14 cellular contexts compared by ENCODE assay signal in the genomic region with DNA sequence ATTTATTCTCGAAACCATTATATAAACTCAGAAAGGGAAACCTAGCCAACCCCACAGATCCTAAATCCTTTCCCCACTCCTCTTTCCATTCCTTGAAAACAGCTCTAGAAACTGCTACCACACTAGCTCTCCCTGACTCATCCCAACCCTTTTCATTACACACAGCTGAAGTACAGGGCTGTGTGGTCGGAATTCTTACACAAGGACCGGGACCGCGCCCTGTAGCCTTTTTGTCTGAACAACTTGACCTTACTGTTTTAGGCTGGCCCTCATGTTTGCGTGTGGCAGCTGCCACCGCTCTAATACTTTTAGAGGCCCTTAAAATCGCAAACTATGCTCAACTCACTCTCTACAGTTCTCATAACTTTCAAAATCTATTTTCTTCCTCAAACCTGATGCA. TPM values are rescaled to one million over a fixed set of nuclear protein-coding genes. Genes with fewer than 3 reads are reported as not detected.
DNase-seq lines count a peak whose midpoint lies in the region; ATAC-seq and TF ChIP-seq lines count a peak whose summit lies in the region.
"Not testable (repeated sequence)": the region's sequence is repeated elsewhere in the genome, so short reads cannot be mapped to it uniquely, and the experiment has no call there.
"Had no signal": no experiment of that assay in that cellular context is flagged by ENCODE, and none has a peak within 500 bp of the region (broad histone marks: within the 10 kb centered on the region; RNA-seq: fewer than 3 reads in every experiment).

No MANE protein-coding gene starts in this region.

- not testable (repeated sequence) for H4K20me1 ChIP-seq in mammary epithelial cell (ENCODE audit: insufficient read depth, low read length)

- H3K36me3 ChIP-seq in mammary epithelial cell (ENCODE audit: insufficient read depth, low read length); lower lobe of right lung; upper lobe of left lung: not testable (repeated sequence)

- not testable (repeated sequence) for H3K27me3 ChIP-seq in mammary epithelial cell (ENCODE audit: insufficient read depth, low read length); lower lobe of right lung (ENCODE audit: low read depth); upper lobe of left lung

- H2AFZ ChIP-seq in mammary epithelial cell (ENCODE audit: low read depth, low read length): not testable (repeated sequence)

- H3K9me3 ChIP-seq in mammary epithelial cell (replicated peaks; ENCODE audit: insufficient read depth, low read length); lower lobe of right lung; upper lobe of left lung: not testable (repeated sequence)

- not testable (repeated sequence) for TF ChIP-seq POLR2A in upper lobe of left lung (IDR thresholded peaks at IDR 0.05)

- H3K27ac ChIP-seq in mammary epithelial cell (ENCODE audit: insufficient read depth, low read depth, low read length): not testable (repeated sequence)
- H3K27ac ChIP-seq in lower lobe of right lung (peak overlapping the region; percentile 53), upper lobe of left lung (peak overlapping the region; percentile 16 to 59 (median 51))

- TF ChIP-seq CTCF in mammary epithelial cell (conservative IDR thresholded peaks at IDR 0.05 in 1 of 2, IDR thresholded peaks at IDR 0.05 in 1 of 2; ENCODE audit: extremely low read depth in 1 of 2, insufficient read depth in 1 of 2, low read depth in 1 of 2, low read length in 2 of 2); fibroblast of villous mesenchyme (IDR thresholded peaks at IDR 0.05; ENCODE audit: insufficient read depth, low read depth, low read length); lower lobe of right lung (IDR thresholded peaks at IDR 0.05); upper lobe of left lung (IDR thresholded peaks at IDR 0.05): not testable (repeated sequence)

- ATAC-seq in lower lobe of right lung; upper lobe of left lung (ENCODE audit: low FRiP score in 2 of 2): not testable (repeated sequence)

- not testable (repeated sequence) for H3K4me2 ChIP-seq in mammary epithelial cell (ENCODE audit: insufficient read depth, low read depth, low read length)

- not testable (repeated sequence) for H3K4me1 ChIP-seq in mammary epithelial cell (ENCODE audit: insufficient read depth, low read length)
- H3K4me1 ChIP-seq in lower lobe of right lung (peaks cover 20% of the 10 kb centered on the region), upper lobe of left lung (peaks cover 0 to 22% (median 8%) of the 10 kb centered on the region in 4 donors)

- not testable (repeated sequence) for BruUV-seq in mammary epithelial cell (replicated peaks; lab: Mats Ljungman, UMichigan)

- dilution Hi-C loops in mammary epithelial cell (cut with HindIII; ENCODE audit: low sequenced_read_pairs): not testable (repeated sequence)

- 82% methylated on average over 8 of the region's 8 CpGs for WGBS in mammary epithelial cell (ENCODE audit: low coverage, missing lambda C conversion rate)
- 57 to 71% methylated on average over 8 of the region's 8 CpGs for WGBS in upper lobe of left lung, 2 donors

- not testable (repeated sequence) for H3K9ac ChIP-seq in mammary epithelial cell (ENCODE audit: insufficient read depth, low read length)

- intact Hi-C loops in mammary epithelial cell (cut with micrococcal nuclease); lower lobe of right lung (cut with DNase I): not testable (repeated sequence)

- not testable (repeated sequence) for TF ChIP-seq EP300 in upper lobe of left lung (IDR thresholded peaks at IDR 0.05)

- in situ Hi-C loops in mammary epithelial cell (cut with MboI; ENCODE audit: low sequenced_read_pairs in 2 of 2): not testable (repeated sequence)

- DNase-seq in ELR (ENCODE audit: low read depth): peak; percentile 49
- peak; percentile 88 for DNase-seq in LHCN-M2 (ENCODE audit: low read depth)
- DNase-seq in amniotic epithelial cell (ENCODE audit: low read depth): peak; percentile 23
- peak; percentile 35 for DNase-seq in mammary epithelial cell
- DNase-seq in fibroblast of villous mesenchyme (ENCODE audit: low read depth): peak; percentile 25
- peak; percentile 69 for DNase-seq in lower lobe of right lung
- DNase-seq in myocyte (ENCODE audit: low read depth): peak; percentile 90
- DNase-seq in upper lobe of left lung: peak in 1 of 2 donors; percentile 64

- CTCF ChIA-PET in mammary epithelial cell (lab: Charles Lee; ENCODE audit: low non-redundant PET): not testable (repeated sequence)

- H3K79me2 ChIP-seq in mammary epithelial cell (ENCODE audit: insufficient read depth, low read length): not testable (repeated sequence)

- not testable (repeated sequence) for H3K4me3 ChIP-seq in mammary epithelial cell (replicated peaks in 1 of 3; ENCODE audit: insufficient read depth in 1 of 3, low read depth in 2 of 3, low read length in 3 of 3); fibroblast of villous mesenchyme (ENCODE audit: low read depth, low read length); lower lobe of right lung
- peak overlapping the region in 1 of 4 donors; percentile 17 for H3K4me3 ChIP-seq in upper lobe of left lung

RNA-seq across cellular contexts. Expression of gene NDUFC2, which starts 4.8 kb away (rescaled TPM):
- total RNA-seq in LHCN-M2 (2014; rRNA removed) (83.7 and 96.5 TPM in 2 replicates), mammary epithelial cell (100 to 1,000 TPM; 108 to 209 TPM), fibroblast of villous mesenchyme (120 and 179 TPM in 2 replicates), lower lobe of right lung (130 TPM), myocyte (130 and 147 TPM in 2 replicates), upper lobe of left lung (100 to 1,000 TPM in 3 of 6 donors, 10 to 100 TPM in 3; 19.9 to 155 (median 91.4) TPM)
- polyA plus RNA-seq in LHCN-M2 (2012): 538 TPM
- polyA plus RNA-seq in mammary epithelial cell: 165 TPM
- 11.5 TPM for polyA minus RNA-seq in mammary epithelial cell
- polyA plus RNA-seq in myocyte (2012): 361 TPM

RNA-seq across cellular contexts. Expression of gene THRSP, which starts 20.8 kb away (rescaled TPM):
- total RNA-seq in LHCN-M2 (2014; rRNA removed) (not detected in 2 replicates), mammary epithelial cell (not detected), fibroblast of villous mesenchyme (not detected in 2 replicates), lower lobe of right lung (not detected), myocyte (3.5 and 4.1 TPM in 2 replicates), upper lobe of left lung (under 1 TPM in 1 of 6 donors, not detected in 5; 0.17 TPM)
- not detected for polyA plus RNA-seq in LHCN-M2 (2012)
- polyA plus RNA-seq in mammary epithelial cell: not detected
- not detected for polyA minus RNA-seq in mammary epithelial cell
- polyA plus RNA-seq in myocyte (2012): 0.52 TPM
- total RNA-seq: CD4-positive, CD25-positive, alpha-beta regulatory T cell; CD8-positive, alpha-beta memory T cell; GM23248; H4; HT-29 had no signal
- polyA plus RNA-seq: CD8-positive, alpha-beta memory T cell; GM23248; IgD-negative memory B cell had no signal

RNA-seq across cellular contexts. Expression of gene ALG8, which starts 54.9 kb away (rescaled TPM):
- 71.2 and 83.8 TPM in 2 replicates for total RNA-seq in LHCN-M2 (2014; rRNA removed)
- 38.6 TPM for polyA plus RNA-seq in LHCN-M2 (2012)
- total RNA-seq in mammary epithelial cell: 10 to 100 TPM; 30.3 to 32.7 TPM
- polyA plus RNA-seq in mammary epithelial cell: 38.8 TPM
- polyA minus RNA-seq in mammary epithelial cell: 48.1 TPM
- 37.7 and 60.9 TPM in 2 replicates for total RNA-seq in fibroblast of villous mesenchyme
- total RNA-seq in lower lobe of right lung: 32.6 TPM
- total RNA-seq in myocyte: 68.4 and 70.9 TPM in 2 replicates
- polyA plus RNA-seq in myocyte (2012): 32.6 TPM
- 10 to 100 TPM in 5 of 6 donors, 1 to 10 TPM in 1; 5.2 to 31.4 (median 23.0) TPM for total RNA-seq in upper lobe of left lung
